Comparison of ENCODE assay signal across 8 cellular contexts in the genomic region with DNA sequence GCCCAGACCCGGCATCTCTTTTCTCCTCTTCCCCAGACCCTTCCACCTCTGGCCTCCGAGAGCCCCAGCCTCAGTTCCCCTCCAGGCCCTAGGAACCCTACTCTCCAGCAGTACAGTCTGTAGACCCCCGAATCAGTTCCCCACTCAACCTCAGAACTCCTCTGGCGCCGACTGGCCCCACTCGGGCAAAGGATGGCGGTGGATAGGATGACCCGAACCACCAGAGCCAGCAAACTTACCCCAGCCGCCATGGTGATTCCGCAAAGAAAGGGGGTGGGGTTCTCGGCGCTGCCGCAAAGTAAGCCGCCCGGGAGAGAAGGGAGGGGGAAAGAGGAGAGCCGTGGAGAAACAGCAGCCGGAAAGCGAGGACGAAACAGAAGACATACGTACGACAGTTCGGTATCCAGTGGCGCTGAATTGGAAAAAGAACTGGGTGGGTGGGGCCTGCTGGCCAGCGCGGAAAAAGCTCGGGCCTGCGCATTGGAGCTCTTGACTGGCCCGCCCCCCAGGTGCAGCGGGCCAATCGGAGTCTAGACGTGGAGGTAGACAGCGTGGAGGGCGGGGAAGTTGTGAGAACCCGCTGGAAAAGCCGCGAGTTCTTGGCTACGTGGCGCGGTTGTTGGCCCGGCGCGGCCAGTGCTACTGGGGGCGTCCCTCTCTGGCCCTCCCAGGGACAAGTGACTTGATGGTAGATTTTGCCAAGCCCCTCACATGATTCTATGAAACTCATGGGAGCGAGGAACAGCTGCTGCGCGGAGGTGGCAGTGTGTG. TPM values are rescaled to one million over a fixed set of nuclear protein-coding genes. Genes with fewer than 3 reads are reported as not detected.
DNase-seq lines count a peak whose midpoint lies in the region; ATAC-seq and TF ChIP-seq lines count a peak whose summit lies in the region.

EEF1G (minus strand) TSS at position 300 of the 771 bp plus-strand sequence; CDS start at position 251, 49 bp downstream.

- peak within 1 kb of the TSS; percentile 97 for H3K4me3 Mint-ChIP-seq in T-helper 2 cell treated with Interferon-gamma antibody and Interleukin-4, amounts not matched to agents 5 μg/mL and 100 μg/mL, for 36 hours

- no peaks in the 10 kb centered on the region for H3K27me3 ChIP-seq in ascending aorta
- H3K27me3 ChIP-seq in right cardiac atrium (ENCODE audit: control insufficient read depth, insufficient read depth) = no peaks in the 10 kb centered on the region
- no peaks in the 10 kb centered on the region for H3K27me3 ChIP-seq in rectal smooth muscle tissue (ENCODE audit: control insufficient read depth, insufficient read depth, low read length)
- H3K27me3 ChIP-seq in aorta (ENCODE audit: control insufficient read depth in 1 of 2, insufficient read depth in 2 of 2, low read length in 1 of 2) = no peaks in the 10 kb centered on the region

- DNase-seq in NCI-H1930 (lab: John Stamatoyannopoulos, UW) (peak; percentile 99), ascending aorta (ENCODE audit: low spot score in 2 of 2) (peak; percentile 98 to 100), right cardiac atrium (peak; percentile 98 to 99 (median 99)), aorta (peak; percentile 99)
- peak; percentile 99 for DNase-seq in T-helper 2 cell treated with Interferon-gamma antibody and Interleukin-4, amounts not matched to agents 5 μg/mL and 100 μg/mL, for 36 hours (ENCODE audit: low spot score)

- H3K27ac Mint-ChIP-seq in T-helper 2 cell treated with Interferon-gamma antibody and Interleukin-4, amounts not matched to agents 5 μg/mL and 100 μg/mL, for 36 hours = peak within 1 kb of the TSS; percentile 91

- ATAC-seq in GM18502 (IDR thresholded peaks at IDR 0.05; ENCODE audit: poor library complexity, unreplicated experiment) = peak; percentile 87
- ATAC-seq in HG02970 (IDR thresholded peaks at IDR 0.05; ENCODE audit: low FRiP score, unreplicated experiment) = peak; percentile 92
- peak; percentile 93 to 97 for ATAC-seq in right cardiac atrium
- peak; percentile 98 for ATAC-seq in aorta (ENCODE audit: low FRiP score)

- H3K27ac ChIP-seq in ascending aorta (peak within 1 kb of the TSS; percentile 89), right cardiac atrium (ENCODE audit: low read length) (peak within 1 kb of the TSS; percentile 75), rectal smooth muscle tissue (ENCODE audit: low read depth, low read length) (peak within 1 kb of the TSS; percentile 91), aorta (ENCODE audit: low read depth in 1 of 2, low read length in 2 of 2) (peak within 1 kb of the TSS; percentile 3 to 90)

- H3K4me1 Mint-ChIP-seq in T-helper 2 cell treated with Interferon-gamma antibody and Interleukin-4, amounts not matched to agents 5 μg/mL and 100 μg/mL, for 36 hours (ENCODE audit: low read depth) = peaks cover 37% of the 10 kb centered on the region

- H3K4me1 ChIP-seq in ascending aorta (peaks cover 10 to 15% of the 10 kb centered on the region in 2 donors), right cardiac atrium (ENCODE audit: control insufficient read depth, insufficient read depth, low read length) (peaks cover 2% of the 10 kb centered on the region), rectal smooth muscle tissue (ENCODE audit: control insufficient read depth, insufficient read depth, low read length) (peaks cover 20% of the 10 kb centered on the region), aorta (ENCODE audit: control insufficient read depth in 1 of 2, insufficient read depth in 2 of 2, low read length in 2 of 2) (no peaks in the 10 kb centered on the region)

- intact Hi-C loops in ascending aorta (cut with DNase I) = loop anchor here (1.0 kb wide), 1 partner anchor 18 kb away; the partner anchor contains the start of gene TUT1
- intact Hi-C loops in right cardiac atrium (cut with DNase I) = no loop called here
- intact Hi-C loops in aorta (cut with DNase I) = no loop called here

- under 1% methylated on average over 46 of the region's 46 CpGs for WGBS in right cardiac atrium
- 0% methylated on average over 46 of the region's 46 CpGs for WGBS in aorta, 2 donors

- H3K4me3 ChIP-seq in ascending aorta = peak within 1 kb of the TSS; percentile 78 to 89
- H3K4me3 ChIP-seq in right cardiac atrium (ENCODE audit: low read length) = peak within 1 kb of the TSS; percentile 86
- peak within 1 kb of the TSS; percentile 96 for H3K4me3 ChIP-seq in rectal smooth muscle tissue (ENCODE audit: low read length)
- H3K4me3 ChIP-seq in aorta (ENCODE audit: low read length in 2 of 2) = peak within 1 kb of the TSS; percentile 82 to 92

- peaks cover 36 to 59% of the 10 kb centered on the region in 2 donors for H3K36me3 ChIP-seq in ascending aorta
- H3K36me3 ChIP-seq in rectal smooth muscle tissue (ENCODE audit: control insufficient read depth, insufficient read depth, low read length) = peaks cover 32% of the 10 kb centered on the region
- H3K36me3 ChIP-seq in aorta (ENCODE audit: control insufficient read depth in 1 of 2, insufficient read depth in 2 of 2, low read length in 1 of 2) = peaks cover 0 to 5% of the 10 kb centered on the region in 2 donors

- H3K9me3 ChIP-seq in ascending aorta (no peaks in the 10 kb centered on the region), right cardiac atrium (ENCODE audit: control insufficient read depth, low read length) (no peaks in the 10 kb centered on the region), aorta (ENCODE audit: control insufficient read depth, low read length) (no peaks in the 10 kb centered on the region)

- no peaks in the 10 kb centered on the region for H3K27me3 Mint-ChIP-seq in T-helper 2 cell treated with Interferon-gamma antibody and Interleukin-4, amounts not matched to agents 5 μg/mL and 100 μg/mL, for 36 hours (ENCODE audit: low read depth)

- H3K9me3 Mint-ChIP-seq in T-helper 2 cell treated with Interferon-gamma antibody and Interleukin-4, amounts not matched to agents 5 μg/mL and 100 μg/mL, for 36 hours = no peaks in the 10 kb centered on the region

- peak within 1 kb of the TSS; percentile 71 for H3K9ac ChIP-seq in rectal smooth muscle tissue (ENCODE audit: low read length)

- TF ChIP-seq CTCF in ascending aorta (IDR thresholded peaks at IDR 0.05) = no peak

- H3K36me3 Mint-ChIP-seq in T-helper 2 cell treated with Interferon-gamma antibody and Interleukin-4, amounts not matched to agents 5 μg/mL and 100 μg/mL, for 36 hours (ENCODE audit: low read depth) = peaks cover 59% of the 10 kb centered on the region

RNA-seq across cellular contexts. Expression of gene EEF1G, which starts in this region (rescaled TPM):
- total RNA-seq in ascending aorta = 1,083 TPM
- 1,000 to 10,000 TPM in 1 of 4 donors, 100 to 1,000 TPM in 3; 807 to 1,060 (median 897) TPM for total RNA-seq in right cardiac atrium
- polyA plus RNA-seq in right cardiac atrium = 770 TPM
- 100 to 1,000 TPM; 787 to 987 TPM for total RNA-seq in aorta
- 1,000 to 10,000 TPM; 1,251 to 1,857 TPM for polyA plus RNA-seq in aorta

Comparison
In these comparisons a context has a peak if more than half of its experiments do, and no peak if none do; other contexts are left out.
1. Peak in every context shown above with its lines: DNase-seq, ATAC-seq, H3K4me3 ChIP-seq and H3K27ac ChIP-seq.